Comparison of ENCODE assay signal across 7 cellular contexts in genomic region chr11:21820176-21820575, GRCh38.
"Had no signal": no experiment of that assay in that cellular context is flagged by ENCODE, and none has a peak within 500 bp of the region (broad histone marks: within the 10 kb centered on the region; RNA-seq: fewer than 3 reads in every experiment).

No MANE protein-coding gene starts in this region.

- H2AFZ ChIP-seq: GM23248 had no signal

- H3K9me3 ChIP-seq: HAP-1 had no signal

- H3K27ac ChIP-seq: GM23248 had no signal

- DNase-seq: GM23248, GOT3, H7, HFFc6, IMR-90 had no signal

- H3K36me3 ChIP-seq: HAP-1 had no signal

- H3K4me3 ChIP-seq: GM23248, HAP-1, K562 had no signal

- H3K9ac ChIP-seq: GM23248 had no signal
